ENCODE assay signal across 8 cellular contexts in genomic region chr1:202410854-202411357, GRCh38.
A peak's percentile ranks its signal among the peaks of the same experiment; 100 is the strongest.
DNase-seq lines count a peak whose midpoint lies in the region; ATAC-seq and TF ChIP-seq lines count a peak whose summit lies in the region.
"Not testable (repeated sequence)": the region's sequence is repeated elsewhere in the genome, so short reads cannot be mapped to it uniquely, and the experiment has no call there.

No MANE protein-coding gene starts in this region.

- not testable (repeated sequence) for H3K9me3 Mint-ChIP-seq in activated CD4-positive, alpha-beta T cell treated with anti-CD3 and anti-CD28 coated beads for 36 hours (ENCODE audit: low read depth); mesothelial cell of epicardium; stimulated activated effector memory CD8-positive, alpha-beta T cell treated with anti-CD3 and anti-CD28 coated beads, Interleukin-12 subunit alpha, Interleukin-12 subunit beta, amount 100 ng/mL, for 72 hours

- CTCF ChIA-PET in activated CD4-positive, alpha-beta T cell treated with anti-CD3 and anti-CD28 coated beads for 36 hours (lab: Charles Lee): interaction anchor here (1.3 kb wide), 1 partner anchor 66 kb away, joined by 12 read pairs; no protein-coding TSS in a partner anchor

- not testable (repeated sequence) for H3K36me3 Mint-ChIP-seq in activated CD4-positive, alpha-beta T cell treated with anti-CD3 and anti-CD28 coated beads for 36 hours (ENCODE audit: low read depth); mesothelial cell of epicardium; stimulated activated effector memory CD8-positive, alpha-beta T cell treated with anti-CD3 and anti-CD28 coated beads, Interleukin-12 subunit alpha, Interleukin-12 subunit beta, amount 100 ng/mL, for 72 hours

- not testable (repeated sequence) for TF ChIP-seq CTCF in mesothelial cell of epicardium (IDR thresholded peaks at IDR 0.05; ENCODE audit: unreplicated experiment)

- peak; percentile 5 for DNase-seq in CD1c-positive myeloid dendritic cell (ENCODE audit: extremely low spot score)
- DNase-seq in HCEC 1CT: peak; percentile 30
- DNase-seq in NCI-H2171 treated with DMSO at 0.1 percent for 48 hours (lab: John Stamatoyannopoulos, UW): peak; percentile 18
- DNase-seq in activated CD4-positive, alpha-beta T cell treated with anti-CD3 and anti-CD28 coated beads for 36 hours; Right ventricle myocardium superior; mesothelial cell of epicardium (ENCODE audit: low spot score in 2 of 2, unreplicated experiment in 2 of 2); stimulated activated effector memory CD8-positive, alpha-beta T cell treated with anti-CD3 and anti-CD28 coated beads, Interleukin-12 subunit alpha, Interleukin-12 subunit beta, amount 100 ng/mL, for 72 hours (ENCODE audit: low spot score in 2 of 2): not testable (repeated sequence)

- POLR2A ChIA-PET in activated CD4-positive, alpha-beta T cell treated with anti-CD3 and anti-CD28 coated beads for 36 hours (lab: Charles Lee): not testable (repeated sequence)

- peak overlapping the region; percentile 79 for H3K27ac ChIP-seq in cingulate gyrus (ENCODE audit: low read depth, low read length)

- not testable (repeated sequence) for H3K27ac Mint-ChIP-seq in activated CD4-positive, alpha-beta T cell treated with anti-CD3 and anti-CD28 coated beads for 36 hours; stimulated activated effector memory CD8-positive, alpha-beta T cell treated with anti-CD3 and anti-CD28 coated beads, Interleukin-12 subunit alpha, Interleukin-12 subunit beta, amount 100 ng/mL, for 72 hours
- H3K27ac Mint-ChIP-seq in mesothelial cell of epicardium: peak overlapping the region; percentile 93

- H3K27me3 Mint-ChIP-seq in activated CD4-positive, alpha-beta T cell treated with anti-CD3 and anti-CD28 coated beads for 36 hours; mesothelial cell of epicardium (ENCODE audit: low read depth): not testable (repeated sequence)

- peak; percentile 51 for ATAC-seq in activated CD4-positive, alpha-beta T cell treated with anti-CD3 and anti-CD28 coated beads for 36 hours
- peak; percentile 55 for ATAC-seq in Right ventricle myocardium superior (ENCODE audit: poor library complexity)
- ATAC-seq in stimulated activated effector memory CD8-positive, alpha-beta T cell treated with anti-CD3 and anti-CD28 coated beads, Interleukin-12 subunit alpha, Interleukin-12 subunit beta, amount 100 ng/mL, for 72 hours: peak; percentile 55

- peaks cover 23% of the 10 kb centered on the region for H3K4me1 Mint-ChIP-seq in activated CD4-positive, alpha-beta T cell treated with anti-CD3 and anti-CD28 coated beads for 36 hours
- H3K4me1 Mint-ChIP-seq in mesothelial cell of epicardium: peaks cover 32% of the 10 kb centered on the region
- not testable (repeated sequence) for H3K4me1 Mint-ChIP-seq in stimulated activated effector memory CD8-positive, alpha-beta T cell treated with anti-CD3 and anti-CD28 coated beads, Interleukin-12 subunit alpha, Interleukin-12 subunit beta, amount 100 ng/mL, for 72 hours

- H3K4me3 Mint-ChIP-seq in activated CD4-positive, alpha-beta T cell treated with anti-CD3 and anti-CD28 coated beads for 36 hours; mesothelial cell of epicardium; stimulated activated effector memory CD8-positive, alpha-beta T cell treated with anti-CD3 and anti-CD28 coated beads, Interleukin-12 subunit alpha, Interleukin-12 subunit beta, amount 100 ng/mL, for 72 hours: not testable (repeated sequence)

- intact Hi-C loops in activated CD4-positive, alpha-beta T cell treated with anti-CD3 and anti-CD28 coated beads for 36 hours (cut with DNase I, micrococcal nuclease); Right ventricle myocardium superior (cut with DNase I): not testable (repeated sequence)
